23 cellular contexts compared by ENCODE assay signal in the genomic region with DNA sequence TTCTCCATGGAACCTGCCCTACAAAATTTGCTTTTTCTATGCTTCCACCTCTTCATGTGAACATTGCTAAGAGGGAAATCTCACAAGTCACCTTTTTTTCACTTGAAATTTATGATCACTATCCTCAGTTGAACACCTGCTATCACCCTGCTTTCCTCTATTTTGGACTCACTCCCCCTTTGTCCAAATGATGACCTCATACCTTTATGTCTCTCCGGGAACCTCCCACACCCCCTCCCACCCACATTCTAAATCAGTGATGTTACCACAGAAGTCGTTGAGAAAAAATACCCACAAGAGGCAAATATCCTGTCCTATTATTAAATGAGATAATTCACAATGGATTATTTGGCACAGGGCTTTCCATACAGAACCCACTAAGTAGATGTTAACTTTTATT.
A peak's percentile ranks its signal among the peaks of the same experiment; 100 is the strongest.
DNase-seq lines count a peak whose midpoint lies in the region; ATAC-seq, FAIRE-seq and TF ChIP-seq lines count a peak whose summit lies in the region.
"Had no signal": no experiment of that assay in that cellular context is flagged by ENCODE, and none has a peak within 500 bp of the region (broad histone marks: within the 10 kb centered on the region; RNA-seq: fewer than 3 reads in every experiment).

No MANE protein-coding gene starts in this region.

- CTCF ChIA-PET in HepG2 (lab: Yijun Ruan, JAX; ENCODE audit: low intra/inter-chr PET ratio, low total read pairs) = no interaction called here

- H3K27me3 ChIP-seq in HepG2 (ENCODE audit: control insufficient read depth in 1 of 2, insufficient read depth in 2 of 2, low read length in 2 of 2) (no peaks in the 10 kb centered on the region), right lobe of liver (no peaks in the 10 kb centered on the region)
- H3K27me3 ChIP-seq: BLaER1 had no signal

- 0% methylated on average over 2 of the region's 2 CpGs for WGBS in HepG2 (ENCODE audit: low lambda C conversion rate)
- WGBS in right lobe of liver (ENCODE audit: insufficient coverage, low coverage, low lambda C conversion rate, missing lambda C conversion rate) = 62% methylated on average over 2 of the region's 2 CpGs

- no peak overlapping the region for H3K27ac ChIP-seq in HepG2 (ENCODE audit: extremely low read length, insufficient read depth, low read length)
- no peak overlapping the region for H3K27ac ChIP-seq in right lobe of liver
- H3K27ac ChIP-seq: 22Rv1, BLaER1, C4-2B, GM23248 had no signal

- TF ChIP-seq EP300 in HepG2 (IDR thresholded peaks at IDR 0.05; ENCODE audit: low read depth in 2 of 2, low read length in 2 of 2) = no peak
- no peak for TF ChIP-seq EP300 in HepG2 (CRISPR knock-in tag; IDR thresholded peaks at IDR 0.05; ENCODE audit: borderline replicate concordance)

- DNase-seq in HepG2 (ENCODE audit: low spot score) (no peak), right lobe of liver (no peak), NCI-H69 (lab: John Stamatoyannopoulos, UW) (peak; percentile 18), urothelium cell line (ENCODE audit: low spot score) (peak; percentile 35), cerebellar cortex (ENCODE audit: low spot score) (no peak)
- DNase-seq in activated effector memory CD4-positive, alpha-beta T cell treated with anti-CD3 and anti-CD28 coated beads, Interleukin-2, amount 50 U/mL, for 16 hours = no peak
- DNase-seq: CD4-positive, CD25-positive, alpha-beta regulatory T cell; CD8-positive, alpha-beta memory T cell; DMS 273 treated with DMSO at 0.1 percent for 48 hours; DMS79; EL; GDM1; GM23248; H7; HCEC 1CT had no signal

- intact Hi-C loops in HepG2 (cut with micrococcal nuclease; ENCODE audit: unreplicated experiment) (no loop called here), right lobe of liver (cut with DNase I) (no loop called here)

- POLR2A ChIA-PET in HepG2 (lab: Yijun Ruan, JAX) = no interaction called here

- TF ChIP-seq CTCF in HepG2 (CRISPR knock-in tag; IDR thresholded peaks at IDR 0.05) (no peak), right lobe of liver (IDR thresholded peaks at IDR 0.05) (no peak)

- FAIRE-seq in HepG2 (lab: Jason Lieb, UNC) (no peak), urothelium cell line (lab: Jason Lieb, UNC) (no peak)
- FAIRE-seq: A204.1, D721Med, GM12878, GM19239, H1 had no signal

- no peaks in the 10 kb centered on the region for H4K20me1 ChIP-seq in HepG2 (ENCODE audit: insufficient read depth, low read length)
- H4K20me1 ChIP-seq: BLaER1 had no signal

- TF ChIP-seq RAD21 in HepG2 (CRISPR knock-in tag; IDR thresholded peaks at IDR 0.05) = no peak

- H3K36me3 ChIP-seq in HepG2 (replicated peaks in 1 of 2; ENCODE audit: control insufficient read depth in 1 of 2, insufficient read depth in 2 of 2, low read length in 2 of 2) (no peaks in the 10 kb centered on the region), right lobe of liver (no peaks in the 10 kb centered on the region)
- H3K36me3 ChIP-seq: BLaER1 had no signal

- H3K9me3 ChIP-seq in HepG2 (ENCODE audit: low read length) (no peaks in the 10 kb centered on the region), right lobe of liver (no peaks in the 10 kb centered on the region)
- H3K9me3 ChIP-seq: BLaER1 had no signal

- H2AFZ ChIP-seq in HepG2 (ENCODE audit: low read length) = no peak overlapping the region
- H2AFZ ChIP-seq: GM23248 had no signal

- H3K79me2 ChIP-seq in HepG2 (ENCODE audit: insufficient read depth, low read length) = no peaks in the 10 kb centered on the region

- no peak overlapping the region for H3K4me3 ChIP-seq in HepG2 (replicated peaks in 1 of 3; ENCODE audit: insufficient read depth in 1 of 3, low read depth in 2 of 3, low read length in 3 of 3)
- no peak overlapping the region for H3K4me3 ChIP-seq in right lobe of liver
- H3K4me3 ChIP-seq: BLaER1, GM12878, GM23248 had no signal

- H3K4me1 ChIP-seq in HepG2 (ENCODE audit: insufficient read depth, low read length) (no peaks in the 10 kb centered on the region), right lobe of liver (no peaks in the 10 kb centered on the region)
- H3K4me1 ChIP-seq: BLaER1 had no signal

- no peak overlapping the region for H3K4me2 ChIP-seq in HepG2 (ENCODE audit: low read depth, low read length)
- H3K4me2 ChIP-seq: BLaER1 had no signal

- ATAC-seq in HepG2 (no peak), right lobe of liver (no peak)
- ATAC-seq: GM12878 had no signal

- no TSS peak for BruUV-seq in HepG2 (replicated peaks; lab: Mats Ljungman, UMichigan)

- TF ChIP-seq POLR2A in HepG2 (IDR thresholded peaks at IDR 0.05; ENCODE audit: insufficient read depth in 1 of 2, low read depth in 2 of 2, low read length in 2 of 2) = no peak
- TF ChIP-seq POLR2A in right lobe of liver (IDR thresholded peaks at IDR 0.05) = no peak

- no peak overlapping the region for H3K9ac ChIP-seq in HepG2 (ENCODE audit: insufficient read depth, low read depth, low read length)
- H3K9ac ChIP-seq: BLaER1, GM23248 had no signal

- in situ Hi-C loops in HepG2 (cut with HindIII; ENCODE audit: extremely low pct_ligation_motif_present, low pct_unique_long_range_greater_than_20kb) = no loop called here

TF ChIP-seq in HepG2, 621 proteins besides CTCF, POLR2A, EP300 and RAD21:
- TF ChIP-seq, protein P1, sequence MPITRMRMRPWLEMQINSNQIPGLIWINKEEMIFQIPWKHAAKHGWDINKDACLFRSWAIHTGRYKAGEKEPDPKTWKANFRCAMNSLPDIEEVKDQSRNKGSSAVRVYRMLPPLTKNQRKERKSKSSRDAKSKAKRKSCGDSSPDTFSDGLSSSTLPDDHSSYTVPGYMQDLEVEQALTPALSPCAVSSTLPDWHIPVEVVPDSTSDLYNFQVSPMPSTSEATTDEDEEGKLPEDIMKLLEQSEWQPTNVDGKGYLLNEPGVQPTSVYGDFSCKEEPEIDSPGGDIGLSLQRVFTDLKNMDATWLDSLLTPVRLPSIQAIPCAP (CRISPR knock-in tag; IDR thresholded peaks at IDR 0.05; ENCODE audit: low read depth) = no peak
- TF ChIP-seq PAF1 (CRISPR knock-in tag; IDR thresholded peaks at IDR 0.05) (no peak), MIER3 (CRISPR knock-in tag; IDR thresholded peaks at IDR 0.05; ENCODE audit: borderline replicate concordance) (no peak), ATF7 (IDR thresholded peaks at IDR 0.05) (peak; percentile 62), ATF7 (CRISPR knock-in tag; IDR thresholded peaks at IDR 0.05) (no peak), U2AF2 (IDR thresholded peaks at IDR 0.05; ENCODE audit: low read depth, low read length) (no peak), ZNF556 (CRISPR knock-in tag; IDR thresholded peaks at IDR 0.05; ENCODE audit: borderline replicate concordance) (no peak)

Comparison
In these comparisons a context has a peak if more than half of its experiments do, and no peak if none do; other contexts are left out.
1. DNase-seq: peak in NCI-H69 (single experiment) and urothelium cell line (single experiment); none in HepG2 (single experiment), right lobe of liver (0 of 3), cerebellar cortex (single experiment) and activated effector memory CD4-positive, alpha-beta T cell treated with anti-CD3 and anti-CD28 coated beads, Interleukin-2, amount 50 U/mL, for 16 hours (single experiment).